12 cellular contexts compared by ENCODE assay signal in the genomic region with DNA sequence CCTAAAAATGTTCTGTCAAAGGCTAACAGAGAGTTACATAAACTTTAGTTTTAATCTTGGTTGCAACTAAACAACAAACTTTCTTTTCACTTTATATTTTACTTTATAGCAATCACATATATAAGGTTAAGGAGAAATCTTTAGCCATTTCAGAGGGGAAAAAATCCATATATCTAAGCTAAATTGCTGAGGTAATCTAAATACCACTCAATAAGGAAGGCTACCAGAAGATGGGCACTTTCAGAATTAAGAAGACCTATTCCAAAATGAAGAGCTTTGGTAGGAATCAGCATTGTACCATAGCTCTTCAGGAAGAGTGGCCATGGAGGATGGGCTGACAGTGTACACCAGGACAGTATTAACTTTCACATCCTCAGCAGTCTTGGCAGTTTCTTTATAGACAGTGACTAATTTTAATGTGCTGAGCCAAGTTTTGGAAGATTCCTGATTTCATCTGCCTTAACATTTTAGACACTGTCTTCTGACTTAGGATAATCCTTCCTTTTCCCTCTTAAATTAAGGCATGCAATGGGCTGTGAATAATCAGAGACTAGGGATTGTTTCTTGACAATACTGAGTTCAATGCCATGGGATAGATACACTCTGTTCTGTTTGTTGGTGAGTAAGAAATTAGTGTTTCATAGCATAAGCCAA. TPM values are rescaled to one million over a fixed set of nuclear protein-coding genes. Genes with fewer than 3 reads are reported as not detected.
DNase-seq lines count a peak whose midpoint lies in the region; ATAC-seq, FAIRE-seq and TF ChIP-seq lines count a peak whose summit lies in the region.
"Had no signal": no experiment of that assay in that cellular context is flagged by ENCODE, and none has a peak within 500 bp of the region (broad histone marks: within the 10 kb centered on the region; RNA-seq: fewer than 3 reads in every experiment).

No MANE protein-coding gene starts in this region.

- H3K4me3 ChIP-seq in astrocyte (ENCODE audit: insufficient read depth, low read depth, low read length) (no peak overlapping the region), right atrium auricular region (peak overlapping the region; percentile 8 to 18), gastrocnemius medialis (peak overlapping the region; percentile 2 to 45 (median 16))

- peaks cover 8% of the 10 kb centered on the region for H3K9me3 Mint-ChIP-seq in astrocyte (ENCODE audit: unreplicated experiment)
- H3K9me3 Mint-ChIP-seq: memory B cell had no signal

- FAIRE-seq in astrocyte (lab: Jason Lieb, UNC): peak; percentile 87
- FAIRE-seq: colon, GM19239 had no signal

- peak overlapping the region; percentile 45 for H3K4me3 Mint-ChIP-seq in astrocyte (ENCODE audit: unreplicated experiment)
- H3K4me3 Mint-ChIP-seq: memory B cell had no signal

- H3K4me1 Mint-ChIP-seq in astrocyte (ENCODE audit: low read depth, unreplicated experiment): peaks cover 28% of the 10 kb centered on the region
- H3K4me1 Mint-ChIP-seq: memory B cell had no signal

- H4K20me1 ChIP-seq in astrocyte (ENCODE audit: insufficient read depth, low read length): peaks cover 7% of the 10 kb centered on the region

- peak; percentile 58 for DNase-seq in astrocyte (ENCODE audit: low read depth)
- DNase-seq in right atrium auricular region (ENCODE audit: low spot score): no peak
- peak in 1 of 2 donors; percentile 24 for DNase-seq in gastrocnemius medialis
- DNase-seq in NCI-H345 treated with DMSO at 0.1 percent for 48 hours (lab: John Stamatoyannopoulos, UW; ENCODE audit: unreplicated experiment): no peak
- no peak for DNase-seq in UCSD-AML1 (lab: John Stamatoyannopoulos, UW; ENCODE audit: unreplicated experiment)
- DNase-seq in DMS79 treated with DMSO at 0.1 percent for 48 hours (lab: John Stamatoyannopoulos, UW): no peak
- DNase-seq: NCI-H1048 had no signal

- peaks cover 8% of the 10 kb centered on the region for H3K36me3 Mint-ChIP-seq in astrocyte (ENCODE audit: low read depth, unreplicated experiment)
- H3K36me3 Mint-ChIP-seq: memory B cell had no signal

- peak overlapping the region; percentile 5; the same call in 1 of the 2 replicates for H3K9ac ChIP-seq in ES-I3 (ENCODE audit: low read depth, low read length)
- peak overlapping the region; percentile 2 for H3K9ac ChIP-seq in astrocyte (ENCODE audit: low read length)

- peak; percentile 93 to 96 for ATAC-seq in gastrocnemius medialis
- no peak for ATAC-seq in HG03135 (IDR thresholded peaks at IDR 0.05; ENCODE audit: unreplicated experiment)

- no peaks in the 10 kb centered on the region for H3K79me2 ChIP-seq in astrocyte (ENCODE audit: insufficient read depth, low read length)

- intact Hi-C loops in gastrocnemius medialis (cut with DNase I; ENCODE audit: low total_unique reads): no loop called here

- H3K27me3 ChIP-seq in astrocyte (ENCODE audit: insufficient read depth, low read length) (no peaks in the 10 kb centered on the region), right atrium auricular region (no peaks in the 10 kb centered on the region), gastrocnemius medialis (no peaks in the 10 kb centered on the region)

- H3K27ac Mint-ChIP-seq in astrocyte (ENCODE audit: unreplicated experiment): peak overlapping the region; percentile 21
- H3K27ac Mint-ChIP-seq: memory B cell had no signal

- no peak for TF ChIP-seq POLR2A in gastrocnemius medialis (IDR thresholded peaks at IDR 0.05)

- no peak for TF ChIP-seq CTCF in astrocyte (IDR thresholded peaks at IDR 0.05; ENCODE audit: insufficient read depth, low read depth, low read length)
- TF ChIP-seq CTCF in right atrium auricular region (IDR thresholded peaks at IDR 0.05): no peak
- no peak for TF ChIP-seq CTCF in gastrocnemius medialis (IDR thresholded peaks at IDR 0.05 in 4 of 5, conservative IDR thresholded peaks at IDR 0.05 in 1 of 5)

- peak overlapping the region; percentile 77 for H3K4me2 ChIP-seq in astrocyte (ENCODE audit: low read length)

- H3K36me3 ChIP-seq in ES-I3 (ENCODE audit: insufficient read depth, low read length): 0 out of 2 replicates have a peak, but pooled peaks cover 1% of the 10 kb centered on the region
- no peaks in the 10 kb centered on the region for H3K36me3 ChIP-seq in astrocyte (ENCODE audit: insufficient read depth, low read length)
- no peaks in the 10 kb centered on the region for H3K36me3 ChIP-seq in right atrium auricular region
- no peaks in the 10 kb centered on the region for H3K36me3 ChIP-seq in gastrocnemius medialis

- H2AFZ ChIP-seq in astrocyte (ENCODE audit: low read depth, low read length): no peak overlapping the region

- H3K9me3 ChIP-seq in ES-I3 (ENCODE audit: control insufficient read depth, insufficient read depth, low read length) (no peaks in the 10 kb centered on the region), astrocyte (ENCODE audit: insufficient read depth, low read depth, low read length) (no peaks in the 10 kb centered on the region), right atrium auricular region (no peaks in the 10 kb centered on the region), gastrocnemius medialis (no peaks in the 10 kb centered on the region)

- in situ Hi-C loops in gastrocnemius medialis (cut with MboI; ENCODE audit: low sequenced_read_pairs in 4 of 4): loop anchor here in 2 of 4 donors (25.0 kb wide), 2 partner anchors 415 to 1290 kb away; no protein-coding TSS in a partner anchor

- peaks cover 23% of the 10 kb centered on the region for H3K4me1 ChIP-seq in ES-I3 (ENCODE audit: insufficient read depth, low read length)
- H3K4me1 ChIP-seq in astrocyte (ENCODE audit: insufficient read depth, low read length): peaks cover 28% of the 10 kb centered on the region
- H3K4me1 ChIP-seq in right atrium auricular region: peaks cover 0 to 68% of the 10 kb centered on the region in 2 donors
- H3K4me1 ChIP-seq in gastrocnemius medialis: peaks cover 27 to 44% of the 10 kb centered on the region in 2 donors

- H3K27ac ChIP-seq in astrocyte (ENCODE audit: low read depth, low read length): no peak overlapping the region
- peak overlapping the region; percentile 53 to 73 for H3K27ac ChIP-seq in right atrium auricular region
- peak overlapping the region; percentile 51 to 78 (median 70) for H3K27ac ChIP-seq in gastrocnemius medialis

- H3K27me3 Mint-ChIP-seq in astrocyte (ENCODE audit: low read depth, unreplicated experiment): peaks cover 9% of the 10 kb centered on the region

RNA-seq across cellular contexts. Expression of a gene that starts 7.1 kb away (rescaled TPM):
- total RNA-seq in astrocyte (7.4 and 8.0 TPM in 2 replicates), right atrium auricular region (10 to 100 TPM; 13.2 to 15.2 TPM), gastrocnemius medialis (1 to 10 TPM; 3.4 to 5.3 (median 3.9) TPM)
